In the genomic region with DNA sequence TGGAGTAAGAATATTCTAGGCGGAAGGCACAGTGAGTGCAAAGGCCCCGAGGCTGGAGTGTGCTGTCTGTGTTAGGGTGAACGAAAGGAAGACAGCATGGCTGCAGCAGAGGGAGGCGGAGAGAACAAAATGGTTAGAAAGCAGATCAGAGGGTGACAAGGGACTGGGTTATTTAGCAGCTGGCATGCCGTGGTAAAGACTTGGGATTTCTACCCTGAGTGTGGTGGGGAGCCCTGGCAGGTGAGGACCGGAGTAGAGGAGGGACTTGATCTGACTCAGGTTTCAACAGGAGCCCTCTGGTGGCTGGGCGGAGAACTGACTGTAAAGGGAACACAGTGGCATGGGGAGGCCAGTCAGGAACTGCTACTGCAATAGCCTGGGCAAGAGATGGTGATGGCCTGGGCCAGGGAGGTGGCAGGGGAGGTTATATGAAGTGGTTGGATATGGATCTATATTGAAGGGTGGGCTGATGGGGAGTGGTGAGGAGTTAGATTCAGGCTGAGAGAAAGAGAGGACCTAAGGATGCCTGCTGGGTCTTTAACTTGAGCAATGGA, we compare ENCODE assay signal across 1 cellular context.
TF ChIP-seq lines count a peak whose summit lies in the region.

No MANE protein-coding gene starts in this region.

TF ChIP-seq in K562, 482 proteins besides CTCF, POLR2A, EP300 and RAD21 (continued from another document and continues in another):
- TF ChIP-seq ZNF518B (CRISPR knock-in tag; IDR thresholded peaks at IDR 0.05), result no peak
- TF ChIP-seq ZNF511 (CRISPR knock-in tag; IDR thresholded peaks at IDR 0.05), result no peak
- no peak for TF ChIP-seq MAFF (IDR thresholded peaks at IDR 0.05; ENCODE audit: low read length)
- TF ChIP-seq KLF10 (CRISPR knock-in tag; IDR thresholded peaks at IDR 0.05), result no peak
- TF ChIP-seq U2AF2 (optimal IDR thresholded peaks at IDR 0.05; ENCODE audit: low read depth, low read length), result no peak
- TF ChIP-seq TCF15 (CRISPR knock-in tag; IDR thresholded peaks at IDR 0.05), result peak; percentile 41; the same call in 1 of the 2 replicates
- 0 out of 2 replicates have a peak, but pooled peaks have one; percentile 61 for TF ChIP-seq ZHX1 (conservative IDR thresholded peaks at IDR 0.05; ENCODE audit: low read length)
- TF ChIP-seq, protein P1, sequence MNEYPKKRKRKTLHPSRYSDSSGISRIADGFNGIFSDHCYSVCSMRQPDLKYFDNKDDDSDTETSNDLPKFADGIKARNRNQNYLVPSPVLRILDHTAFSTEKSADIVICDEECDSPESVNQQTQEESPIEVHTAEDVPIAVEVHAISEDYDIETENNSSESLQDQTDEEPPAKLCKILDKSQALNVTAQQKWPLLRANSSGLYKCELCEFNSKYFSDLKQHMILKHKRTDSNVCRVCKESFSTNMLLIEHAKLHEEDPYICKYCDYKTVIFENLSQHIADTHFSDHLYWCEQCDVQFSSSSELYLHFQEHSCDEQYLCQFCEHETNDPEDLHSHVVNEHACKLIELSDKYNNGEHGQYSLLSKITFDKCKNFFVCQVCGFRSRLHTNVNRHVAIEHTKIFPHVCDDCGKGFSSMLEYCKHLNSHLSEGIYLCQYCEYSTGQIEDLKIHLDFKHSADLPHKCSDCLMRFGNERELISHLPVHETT (CRISPR knock-in tag; conservative IDR thresholded peaks at IDR 0.05 in 1 of 2, IDR thresholded peaks at IDR 0.05 in 1 of 2), result peak in 1 of 2 experiments; percentile 74; a peak in 1 of 4 replicates
- no peak for TF ChIP-seq KHSRP (IDR thresholded peaks at IDR 0.05)
- no peak for TF ChIP-seq ZNF436 (CRISPR knock-in tag; IDR thresholded peaks at IDR 0.05)
- TF ChIP-seq ETS2 (tag; IDR thresholded peaks at IDR 0.05; ENCODE audit: borderline replicate concordance, poor library complexity, severe bottlenecking), result no peak
- TF ChIP-seq TCF3 (CRISPR knock-in tag; IDR thresholded peaks at IDR 0.05), result peak; percentile 43
- peak; percentile 77; the same call in 1 of the 2 replicates for TF ChIP-seq THRB (CRISPR knock-in tag; conservative IDR thresholded peaks at IDR 0.05)
- peak; percentile 59; the same call in 1 of the 2 replicates for TF ChIP-seq ZEB2 (IDR thresholded peaks at IDR 0.05)
- TF ChIP-seq SETDB1 (IDR thresholded peaks at IDR 0.05; ENCODE audit: low read length), result no peak
- TF ChIP-seq, protein P2, sequence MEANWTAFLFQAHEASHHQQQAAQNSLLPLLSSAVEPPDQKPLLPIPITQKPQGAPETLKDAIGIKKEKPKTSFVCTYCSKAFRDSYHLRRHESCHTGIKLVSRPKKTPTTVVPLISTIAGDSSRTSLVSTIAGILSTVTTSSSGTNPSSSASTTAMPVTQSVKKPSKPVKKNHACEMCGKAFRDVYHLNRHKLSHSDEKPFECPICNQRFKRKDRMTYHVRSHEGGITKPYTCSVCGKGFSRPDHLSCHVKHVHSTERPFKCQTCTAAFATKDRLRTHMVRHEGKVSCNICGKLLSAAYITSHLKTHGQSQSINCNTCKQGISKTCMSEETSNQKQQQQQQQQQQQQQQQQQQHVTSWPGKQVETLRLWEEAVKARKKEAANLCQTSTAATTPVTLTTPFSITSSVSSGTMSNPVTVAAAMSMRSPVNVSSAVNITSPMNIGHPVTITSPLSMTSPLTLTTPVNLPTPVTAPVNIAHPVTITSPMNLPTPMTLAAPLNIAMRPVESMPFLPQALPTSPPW (CRISPR knock-in tag; IDR thresholded peaks at IDR 0.05), result peak; percentile 46
- no peak for TF ChIP-seq ZNF431 (CRISPR knock-in tag; IDR thresholded peaks at IDR 0.05)
- TF ChIP-seq ZNF253 (CRISPR knock-in tag; conservative IDR thresholded peaks at IDR 0.05), result no peak
- no peak for TF ChIP-seq RBM17 (IDR thresholded peaks at IDR 0.05; ENCODE audit: borderline replicate concordance, low read depth, low read length)
- peak; percentile 39; the same call in 1 of the 2 replicates for TF ChIP-seq FOXP1 (CRISPR knock-in tag; IDR thresholded peaks at IDR 0.05)
- TF ChIP-seq FOXA3 (CRISPR knock-in tag; conservative IDR thresholded peaks at IDR 0.05 in 1 of 2, IDR thresholded peaks at IDR 0.05 in 1 of 2), result 0 out of 4 replicates have a peak, but pooled peaks of 1 of the 2 experiments have one; percentile 66
- TF ChIP-seq TFAM (CRISPR knock-in tag; conservative IDR thresholded peaks at IDR 0.05), result no peak
- no peak for TF ChIP-seq RBM14 (IDR thresholded peaks at IDR 0.05; ENCODE audit: borderline replicate concordance, insufficient read depth, low read depth, low read length)
- TF ChIP-seq NCOA1 (IDR thresholded peaks at IDR 0.05; ENCODE audit: low read depth), result peak; percentile 64; the same call in 1 of the 2 replicates
- 0 out of 2 replicates have a peak, but pooled peaks have one; percentile 23 for TF ChIP-seq ZNF384 (IDR thresholded peaks at IDR 0.05; ENCODE audit: low read depth, low read length)
- TF ChIP-seq SRSF3 (IDR thresholded peaks at IDR 0.05; ENCODE audit: insufficient read depth, low read length), result no peak
- TF ChIP-seq, protein P3, sequence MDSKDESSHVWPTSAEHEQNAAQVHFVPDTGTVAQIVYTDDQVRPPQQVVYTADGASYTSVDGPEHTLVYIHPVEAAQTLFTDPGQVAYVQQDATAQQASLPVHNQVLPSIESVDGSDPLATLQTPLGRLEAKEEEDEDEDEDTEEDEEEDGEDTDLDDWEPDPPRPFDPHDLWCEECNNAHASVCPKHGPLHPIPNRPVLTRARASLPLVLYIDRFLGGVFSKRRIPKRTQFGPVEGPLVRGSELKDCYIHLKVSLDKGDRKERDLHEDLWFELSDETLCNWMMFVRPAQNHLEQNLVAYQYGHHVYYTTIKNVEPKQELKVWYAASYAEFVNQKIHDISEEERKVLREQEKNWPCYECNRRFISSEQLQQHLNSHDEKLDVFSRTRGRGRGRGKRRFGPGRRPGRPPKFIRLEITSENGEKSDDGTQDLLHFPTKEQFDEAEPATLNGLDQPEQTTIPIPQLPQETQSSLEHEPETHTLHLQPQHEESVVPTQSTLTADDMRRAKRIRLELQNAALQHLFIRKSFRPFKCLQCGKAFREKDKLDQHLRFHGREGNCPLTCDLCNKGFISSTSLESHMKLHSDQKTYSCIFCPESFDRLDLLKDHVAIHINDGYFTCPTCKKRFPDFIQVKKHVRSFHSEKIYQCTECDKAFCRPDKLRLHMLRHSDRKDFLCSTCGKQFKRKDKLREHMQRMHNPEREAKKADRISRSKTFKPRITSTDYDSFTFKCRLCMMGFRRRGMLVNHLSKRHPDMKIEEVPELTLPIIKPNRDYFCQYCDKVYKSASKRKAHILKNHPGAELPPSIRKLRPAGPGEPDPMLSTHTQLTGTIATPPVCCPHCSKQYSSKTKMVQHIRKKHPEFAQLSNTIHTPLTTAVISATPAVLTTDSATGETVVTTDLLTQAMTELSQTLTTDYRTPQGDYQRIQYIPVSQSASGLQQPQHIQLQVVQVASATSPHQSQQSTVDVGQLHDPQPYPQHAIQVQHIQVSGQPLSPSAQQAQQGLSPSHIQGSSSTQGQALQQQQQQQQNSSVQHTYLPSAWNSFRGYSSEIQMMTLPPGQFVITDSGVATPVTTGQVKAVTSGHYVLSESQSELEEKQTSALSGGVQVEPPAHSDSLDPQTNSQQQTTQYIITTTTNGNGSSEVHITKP (IDR thresholded peaks at IDR 0.05; ENCODE audit: partially characterized antibody), result no peak
- 0 out of 2 replicates have a peak, but pooled peaks have one; percentile 53 for TF ChIP-seq ETV5 (CRISPR knock-in tag; IDR thresholded peaks at IDR 0.05; ENCODE audit: low read depth)
- no peak for TF ChIP-seq ZZZ3 (IDR thresholded peaks at IDR 0.05)
- TF ChIP-seq, protein P4, sequence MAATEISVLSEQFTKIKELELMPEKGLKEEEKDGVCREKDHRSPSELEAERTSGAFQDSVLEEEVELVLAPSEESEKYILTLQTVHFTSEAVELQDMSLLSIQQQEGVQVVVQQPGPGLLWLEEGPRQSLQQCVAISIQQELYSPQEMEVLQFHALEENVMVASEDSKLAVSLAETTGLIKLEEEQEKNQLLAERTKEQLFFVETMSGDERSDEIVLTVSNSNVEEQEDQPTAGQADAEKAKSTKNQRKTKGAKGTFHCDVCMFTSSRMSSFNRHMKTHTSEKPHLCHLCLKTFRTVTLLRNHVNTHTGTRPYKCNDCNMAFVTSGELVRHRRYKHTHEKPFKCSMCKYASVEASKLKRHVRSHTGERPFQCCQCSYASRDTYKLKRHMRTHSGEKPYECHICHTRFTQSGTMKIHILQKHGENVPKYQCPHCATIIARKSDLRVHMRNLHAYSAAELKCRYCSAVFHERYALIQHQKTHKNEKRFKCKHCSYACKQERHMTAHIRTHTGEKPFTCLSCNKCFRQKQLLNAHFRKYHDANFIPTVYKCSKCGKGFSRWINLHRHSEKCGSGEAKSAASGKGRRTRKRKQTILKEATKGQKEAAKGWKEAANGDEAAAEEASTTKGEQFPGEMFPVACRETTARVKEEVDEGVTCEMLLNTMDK (IDR thresholded peaks at IDR 0.05; ENCODE audit: borderline replicate concordance, insufficient read depth, low read depth, low read length, poor library complexity, severe bottlenecking), result peak; percentile 84
- no peak for TF ChIP-seq HDAC3 (IDR thresholded peaks at IDR 0.05; ENCODE audit: borderline replicate concordance, partially characterized antibody)
- no peak for TF ChIP-seq CEBPZ (IDR thresholded peaks at IDR 0.05; ENCODE audit: borderline replicate concordance, low read depth, low read length)
